In genomic region chr6:35919085-35919826, GRCh38 we compare ENCODE assay signal across 8 cellular contexts. TPM values are rescaled to one million over a fixed set of nuclear protein-coding genes. Genes with fewer than 3 reads are reported as not detected.
A peak's percentile ranks its signal among the peaks of the same experiment; 100 is the strongest.
DNase-seq lines count a peak whose midpoint lies in the region; ATAC-seq and TF ChIP-seq lines count a peak whose summit lies in the region.

No MANE protein-coding gene starts in this region.

- H2AFZ ChIP-seq in OCI-LY7 (ENCODE audit: low read length), result no peak overlapping the region

- POLR2A ChIA-PET in CD4-positive, alpha-beta T cell (lab: Charles Lee), result interaction anchor here (2.8 kb wide), 1 partner anchor 109 kb away, joined by 16 read pairs; the partner anchor contains the start of gene MAPK14
- POLR2A ChIA-PET in OCI-LY7 (lab: Charles Lee), result interaction anchor here (0.5 to 0.6 kb wide), 2 partner anchors 85 to 161 kb away, joined by 4 to 5 read pairs; no protein-coding TSS in a partner anchor

- no peak for DNase-seq in CD4-positive, alpha-beta T cell
- DNase-seq in OCI-LY7 (ENCODE audit: low spot score), result peak; percentile 38
- DNase-seq in coronary artery (ENCODE audit: low spot score), result no peak
- DNase-seq in Ammon's horn (ENCODE audit: low spot score), result no peak
- DNase-seq in NCI-H446 treated with DMSO at 0.1 percent for 48 hours (lab: John Stamatoyannopoulos, UW), result no peak
- no peak for DNase-seq in caudate nucleus (lab: John Stamatoyannopoulos, UW)

- CTCF ChIA-PET in CD4-positive, alpha-beta T cell (lab: Charles Lee), result no interaction called here
- CTCF ChIA-PET in OCI-LY7 (lab: Charles Lee; ENCODE audit: unreplicated experiment), result no interaction called here

- peaks cover 44% of the 10 kb centered on the region for H3K4me1 Mint-ChIP-seq in CD4-positive, alpha-beta T cell (ENCODE audit: low read depth)

- H3K36me3 ChIP-seq in OCI-LY7 (ENCODE audit: insufficient read depth, low read length), result peaks cover 34% of the 10 kb centered on the region

- no peaks in the 10 kb centered on the region for H3K9me2 ChIP-seq in OCI-LY7 (ENCODE audit: insufficient read depth, low read length)

- H3K9me3 ChIP-seq in CD4-positive, alpha-beta T cell (ENCODE audit: control insufficient read depth, low read length), result no peaks in the 10 kb centered on the region
- H3K9me3 ChIP-seq in OCI-LY7 (ENCODE audit: low read length), result no peaks in the 10 kb centered on the region
- no peaks in the 10 kb centered on the region for H3K9me3 ChIP-seq in mononuclear cell (ENCODE audit: low read depth, low read length)

- no peak for TF ChIP-seq CTCF in CD4-positive, alpha-beta T cell (IDR thresholded peaks at IDR 0.05)
- TF ChIP-seq CTCF in OCI-LY7 (conservative IDR thresholded peaks at IDR 0.05; ENCODE audit: low read length) (no peak), coronary artery (IDR thresholded peaks at IDR 0.05) (no peak)

- H3K27ac Mint-ChIP-seq in CD4-positive, alpha-beta T cell, result peak overlapping the region; percentile 80

- H3K4me3 ChIP-seq in OCI-LY7 (ENCODE audit: low read depth, low read length, poor library complexity, severe bottlenecking) (peak overlapping the region; percentile 93), coronary artery (peak overlapping the region; percentile 97), mononuclear cell (ENCODE audit: low read length) (peak overlapping the region; percentile 79)

- H3K27me3 Mint-ChIP-seq in CD4-positive, alpha-beta T cell, result no peaks in the 10 kb centered on the region

- peaks cover 26% of the 10 kb centered on the region for H4K20me1 ChIP-seq in OCI-LY7 (ENCODE audit: insufficient read depth, low read length)

- no peaks in the 10 kb centered on the region for H3K27me3 ChIP-seq in CD4-positive, alpha-beta T cell (ENCODE audit: control insufficient read depth, insufficient read depth, low read length)
- no peaks in the 10 kb centered on the region for H3K27me3 ChIP-seq in mononuclear cell (ENCODE audit: insufficient read depth, low read length)

- H3K4me1 ChIP-seq in OCI-LY7 (ENCODE audit: insufficient read depth, low read length, poor library complexity, severe bottlenecking) (peaks cover 33% of the 10 kb centered on the region), mononuclear cell (ENCODE audit: insufficient read depth, low read length) (peaks cover 27% of the 10 kb centered on the region)

- peak overlapping the region; percentile 96 for H3K4me3 Mint-ChIP-seq in CD4-positive, alpha-beta T cell

- peak; percentile 13 for ATAC-seq in CD4-positive, alpha-beta T cell (ENCODE audit: poor library complexity)
- ATAC-seq in GM21825 (IDR thresholded peaks at IDR 0.05; ENCODE audit: unreplicated experiment), result peak; percentile 1

- peak overlapping the region; percentile 59 for H3K27ac ChIP-seq in CD4-positive, alpha-beta T cell (ENCODE audit: low read depth, low read length)
- H3K27ac ChIP-seq in OCI-LY7 (ENCODE audit: low read depth, low read length, poor library complexity, severe bottlenecking) (peak overlapping the region; percentile 51), coronary artery (peak overlapping the region in 1 of 2 donors; percentile 80), caudate nucleus (ENCODE audit: low read depth, low read length) (no peak overlapping the region)

- TSS peak; percentile 60 for BruUV-seq in OCI-LY7 (replicated peaks; lab: Mats Ljungman, UMichigan)

- intact Hi-C loops in CD4-positive, alpha-beta T cell (cut with DNase I, micrococcal nuclease), result no loop called here
- intact Hi-C loops in OCI-LY7 (cut with micrococcal nuclease; ENCODE audit: unreplicated experiment), result no loop called here

- peak overlapping the region; percentile 91 for H3K4me2 ChIP-seq in OCI-LY7 (ENCODE audit: low read length)

- peaks cover 62% of the 10 kb centered on the region for H3K79me2 ChIP-seq in OCI-LY7 (ENCODE audit: insufficient read depth, low read depth, low read length)

- H3K36me3 Mint-ChIP-seq in CD4-positive, alpha-beta T cell (ENCODE audit: low read depth), result peaks cover 35% of the 10 kb centered on the region

- no peaks in the 10 kb centered on the region for H3K9me3 Mint-ChIP-seq in CD4-positive, alpha-beta T cell

RNA-seq across cellular contexts. Expression of gene SRPK1, which starts 1.6 kb away (rescaled TPM):
- total RNA-seq in CD4-positive, alpha-beta T cell, result 10 to 100 TPM; 23.0 to 29.1 TPM
- total RNA-seq in OCI-LY7 (2014; rRNA removed; shearing (Covaris generic)), result 75.6 and 86.0 TPM in 2 replicates
- total RNA-seq in OCI-LY7 (2022) (109 and 126 TPM in 2 replicates), mononuclear cell (70.7 TPM)
